ENCODE assay signal across 1 cellular context in the genomic region with DNA sequence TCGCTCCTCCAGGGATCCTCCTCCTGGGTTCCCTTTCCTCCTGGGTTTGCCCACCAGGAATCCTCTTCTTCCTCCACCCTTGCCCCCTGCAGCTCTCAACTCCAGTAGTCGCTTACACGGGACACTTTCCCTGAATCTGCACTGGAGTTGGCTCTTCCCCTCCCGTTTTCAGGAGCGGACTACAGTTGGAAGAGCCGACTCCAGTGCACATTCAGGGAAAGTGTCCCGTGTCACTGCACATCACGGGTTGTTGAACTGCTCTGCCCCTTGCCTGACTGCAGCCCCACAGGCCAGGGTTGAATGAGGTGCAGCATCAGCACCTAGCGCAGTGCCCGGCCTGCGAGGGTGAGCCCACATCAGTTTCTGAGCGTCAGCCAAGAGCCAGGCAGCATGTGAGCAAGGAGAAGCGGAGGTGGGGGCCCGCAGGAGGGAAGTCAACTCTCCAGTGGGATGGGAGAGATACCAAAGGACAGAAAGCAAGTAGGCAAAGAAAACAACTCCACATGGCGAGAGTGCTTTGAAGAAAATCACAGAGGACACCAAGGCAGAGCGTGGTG.
A peak's percentile ranks its signal among the peaks of the same experiment; 100 is the strongest.
TF ChIP-seq lines count a peak whose summit lies in the region.

No MANE protein-coding gene starts in this region.

TF ChIP-seq in HEK293, 187 proteins besides CTCF, POLR2A, EP300 and RAD21 (continued from another document):
- TF ChIP-seq KLF7 (tag by site-specific recombination; IDR thresholded peaks at IDR 0.05; ENCODE audit: borderline replicate concordance) (no peak), EGR2 (tag by site-specific recombination; IDR thresholded peaks at IDR 0.05; ENCODE audit: low read depth) (peak; percentile 70), GLIS1 (tag by site-specific recombination; IDR thresholded peaks at IDR 0.05) (0 out of 2 replicates have a peak, but pooled peaks have one; percentile 6)
